ENCODE assay signal across 2 cellular contexts in genomic region chr14:103055693-103056092, GRCh38.
TF ChIP-seq lines count a peak whose summit lies in the region.

No MANE protein-coding gene starts in this region.

TF ChIP-seq in GM12878, 131 proteins besides CTCF, POLR2A, EP300 and RAD21:
- TF ChIP-seq, protein P1, sequence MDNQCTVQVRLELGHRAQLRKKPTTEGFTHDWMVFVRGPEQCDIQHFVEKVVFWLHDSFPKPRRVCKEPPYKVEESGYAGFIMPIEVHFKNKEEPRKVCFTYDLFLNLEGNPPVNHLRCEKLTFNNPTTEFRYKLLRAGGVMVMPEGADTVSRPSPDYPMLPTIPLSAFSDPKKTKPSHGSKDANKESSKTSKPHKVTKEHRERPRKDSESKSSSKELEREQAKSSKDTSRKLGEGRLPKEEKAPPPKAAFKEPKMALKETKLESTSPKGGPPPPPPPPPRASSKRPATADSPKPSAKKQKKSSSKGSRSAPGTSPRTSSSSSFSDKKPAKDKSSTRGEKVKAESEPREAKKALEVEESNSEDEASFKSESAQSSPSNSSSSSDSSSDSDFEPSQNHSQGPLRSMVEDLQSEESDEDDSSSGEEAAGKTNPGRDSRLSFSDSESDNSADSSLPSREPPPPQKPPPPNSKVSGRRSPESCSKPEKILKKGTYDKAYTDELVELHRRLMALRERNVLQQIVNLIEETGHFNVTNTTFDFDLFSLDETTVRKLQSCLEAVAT (IDR thresholded peaks at IDR 0.05): 0 out of 2 replicates have a peak, but pooled peaks have one; percentile 47
- no peak for TF ChIP-seq SMC3 (IDR thresholded peaks at IDR 0.05; ENCODE audit: borderline replicate concordance, low read length)

TF ChIP-seq in liver, 16 proteins besides CTCF, POLR2A, EP300 and RAD21:
- TF ChIP-seq HNF4A (conservative IDR thresholded peaks at IDR 0.05) (peak in 1 of 2 donors; percentile 3), YY1 (IDR thresholded peaks at IDR 0.05) (no peak), SP1 (IDR thresholded peaks at IDR 0.05) (no peak), MAX (IDR thresholded peaks at IDR 0.05) (no peak), HNF4G (IDR thresholded peaks at IDR 0.05) (no peak), TAF1 (conservative IDR thresholded peaks at IDR 0.05) (no peak)
- TF ChIP-seq, protein P2, sequence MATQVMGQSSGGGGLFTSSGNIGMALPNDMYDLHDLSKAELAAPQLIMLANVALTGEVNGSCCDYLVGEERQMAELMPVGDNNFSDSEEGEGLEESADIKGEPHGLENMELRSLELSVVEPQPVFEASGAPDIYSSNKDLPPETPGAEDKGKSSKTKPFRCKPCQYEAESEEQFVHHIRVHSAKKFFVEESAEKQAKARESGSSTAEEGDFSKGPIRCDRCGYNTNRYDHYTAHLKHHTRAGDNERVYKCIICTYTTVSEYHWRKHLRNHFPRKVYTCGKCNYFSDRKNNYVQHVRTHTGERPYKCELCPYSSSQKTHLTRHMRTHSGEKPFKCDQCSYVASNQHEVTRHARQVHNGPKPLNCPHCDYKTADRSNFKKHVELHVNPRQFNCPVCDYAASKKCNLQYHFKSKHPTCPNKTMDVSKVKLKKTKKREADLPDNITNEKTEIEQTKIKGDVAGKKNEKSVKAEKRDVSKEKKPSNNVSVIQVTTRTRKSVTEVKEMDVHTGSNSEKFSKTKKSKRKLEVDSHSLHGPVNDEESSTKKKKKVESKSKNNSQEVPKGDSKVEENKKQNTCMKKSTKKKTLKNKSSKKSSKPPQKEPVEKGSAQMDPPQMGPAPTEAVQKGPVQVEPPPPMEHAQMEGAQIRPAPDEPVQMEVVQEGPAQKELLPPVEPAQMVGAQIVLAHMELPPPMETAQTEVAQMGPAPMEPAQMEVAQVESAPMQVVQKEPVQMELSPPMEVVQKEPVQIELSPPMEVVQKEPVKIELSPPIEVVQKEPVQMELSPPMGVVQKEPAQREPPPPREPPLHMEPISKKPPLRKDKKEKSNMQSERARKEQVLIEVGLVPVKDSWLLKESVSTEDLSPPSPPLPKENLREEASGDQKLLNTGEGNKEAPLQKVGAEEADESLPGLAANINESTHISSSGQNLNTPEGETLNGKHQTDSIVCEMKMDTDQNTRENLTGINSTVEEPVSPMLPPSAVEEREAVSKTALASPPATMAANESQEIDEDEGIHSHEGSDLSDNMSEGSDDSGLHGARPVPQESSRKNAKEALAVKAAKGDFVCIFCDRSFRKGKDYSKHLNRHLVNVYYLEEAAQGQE (IDR thresholded peaks at IDR 0.05): no peak
